In genomic region chr11:76764941-76765340, GRCh38 we compare ENCODE assay signal across 21 cellular contexts. TPM values are rescaled to one million over a fixed set of nuclear protein-coding genes. Genes with fewer than 3 reads are reported as not detected.
A peak's percentile ranks its signal among the peaks of the same experiment; 100 is the strongest.
DNase-seq lines count a peak whose midpoint lies in the region; ATAC-seq, FAIRE-seq and TF ChIP-seq lines count a peak whose summit lies in the region.
"Had no signal": no experiment of that assay in that cellular context is flagged by ENCODE, and none has a peak within 500 bp of the region (broad histone marks: within the 10 kb centered on the region; RNA-seq: fewer than 3 reads in every experiment).

No MANE protein-coding gene starts in this region.

- ATAC-seq in A549 (no peak), T-helper 17 cell (no peak), foreskin keratinocyte (no peak)

- TF ChIP-seq CTCF in A549 (IDR thresholded peaks at IDR 0.05) = no peak
- TF ChIP-seq CTCF in foreskin keratinocyte (conservative IDR thresholded peaks at IDR 0.05) = no peak
- no peak for TF ChIP-seq CTCF in spleen (IDR thresholded peaks at IDR 0.05 in 8 of 11, conservative IDR thresholded peaks at IDR 0.05 in 3 of 11)
- TF ChIP-seq CTCF in Calu3 (IDR thresholded peaks at IDR 0.05; ENCODE audit: unreplicated experiment) = no peak

- DNase-seq in A549 (ENCODE audit: low read depth in 1 of 2, low spot score in 1 of 2) (no peak), T-helper 17 cell (no peak), foreskin keratinocyte (no peak), spleen (peak; percentile 51), Calu3 (no peak), iPS-NIHi11 (ENCODE audit: low spot score) (no peak)
- DNase-seq in activated CD4-positive, alpha-beta memory T cell treated with anti-CD3 and anti-CD28 coated beads, Interleukin-2, amount 10 ng/mL, durations not matched to agents 7 days and 5 days = no peak
- DNase-seq: CD4-positive, CD25-positive, alpha-beta regulatory T cell; GM23248; H9; HFFc6; MM.1S; NCI-H2029 treated with DMSO at 0.1 percent for 48 hours; NCI-H446 treated with DMSO at 0.1 percent for 48 hours; NCI-H526; RPMI8226; SHP77 had no signal

- no peaks in the 10 kb centered on the region for H3K36me3 ChIP-seq in spleen
- H3K36me3 ChIP-seq: BLaER1 had no signal

- H3K27ac ChIP-seq in A549 (peak overlapping the region; percentile 97 to 100), foreskin keratinocyte (peak overlapping the region; percentile 88), spleen (no peak overlapping the region)
- H3K27ac ChIP-seq: BLaER1, GM23248, KMS-11 had no signal

- H3K9me3 ChIP-seq in A549 = no peaks in the 10 kb centered on the region
- H3K9me3 ChIP-seq in T-helper 17 cell (ENCODE audit: control insufficient read depth, low read length, poor library complexity, severe bottlenecking) = no peaks in the 10 kb centered on the region
- no peaks in the 10 kb centered on the region for H3K9me3 ChIP-seq in spleen
- H3K9me3 ChIP-seq: BLaER1 had no signal

- 90% methylated on average over 6 of the region's 6 CpGs for WGBS in A549 (ENCODE audit: missing lambda C conversion rate)
- WGBS in spleen, 5 donors = 88 to 96% (median 94%) methylated on average over 5 to 6 of the region's 6 CpGs

- no TSS peak for BruUV-seq in Calu3 (replicated peaks; lab: Mats Ljungman, UMichigan)

- peak overlapping the region; percentile 95 for H3K4me2 ChIP-seq in A549
- H3K4me2 ChIP-seq: BLaER1, KMS-11 had no signal

- H3K27me3 ChIP-seq in foreskin keratinocyte (no peaks in the 10 kb centered on the region), spleen (replicated peaks in 1 of 7) (no peaks in the 10 kb centered on the region)
- H3K27me3 ChIP-seq: BLaER1 had no signal

- H3K4me3 ChIP-seq in A549 (no peak overlapping the region), spleen (no peak overlapping the region)
- H3K4me3 ChIP-seq: BLaER1, GM23248 had no signal

- no peak for TF ChIP-seq EP300 in A549 (IDR thresholded peaks at IDR 0.05)

- POLR2A ChIA-PET in A549 (lab: Yijun Ruan, JAX) = interaction anchor here (1.5 to 2.2 kb wide), 3 partner anchors 18 to 23 kb away, joined by 5 to 8 read pairs (median 7); partner anchors contain the start of gene TSKU
- POLR2A ChIA-PET in activated CD4-positive, alpha-beta memory T cell treated with anti-CD3 and anti-CD28 coated beads, Interleukin-2, amount 10 ng/mL, durations not matched to agents 7 days and 5 days (lab: Charles Lee) = no interaction called here

- H3K4me1 ChIP-seq in A549 = peaks cover 92% of the 10 kb centered on the region
- H3K4me1 ChIP-seq in foreskin keratinocyte = peaks cover 36% of the 10 kb centered on the region
- H3K4me1 ChIP-seq in spleen = peaks cover 27 to 67% (median 49%) of the 10 kb centered on the region in 6 donors

- H3K9me3 Mint-ChIP-seq in Calu3 (ENCODE audit: low read depth, unreplicated experiment) = no peaks in the 10 kb centered on the region
- H3K9me3 Mint-ChIP-seq in activated CD4-positive, alpha-beta memory T cell treated with anti-CD3 and anti-CD28 coated beads, Interleukin-2, amount 10 ng/mL, durations not matched to agents 7 days and 5 days = no peaks in the 10 kb centered on the region
- H3K9me3 Mint-ChIP-seq: CD4-positive, CD25-positive, alpha-beta regulatory T cell; H9; HFFc6 had no signal

- no peaks in the 10 kb centered on the region for H3K36me3 Mint-ChIP-seq in T-helper 17 cell (ENCODE audit: low read depth)
- peaks cover 4% of the 10 kb centered on the region for H3K36me3 Mint-ChIP-seq in Calu3 (ENCODE audit: insufficient read depth, unreplicated experiment)
- no peaks in the 10 kb centered on the region for H3K36me3 Mint-ChIP-seq in activated CD4-positive, alpha-beta memory T cell treated with anti-CD3 and anti-CD28 coated beads, Interleukin-2, amount 10 ng/mL, durations not matched to agents 7 days and 5 days (ENCODE audit: low read depth)
- H3K36me3 Mint-ChIP-seq: CD4-positive, CD25-positive, alpha-beta regulatory T cell had no signal

- H3K27me3 Mint-ChIP-seq in T-helper 17 cell (peaks cover 12% of the 10 kb centered on the region), Calu3 (ENCODE audit: unreplicated experiment) (no peaks in the 10 kb centered on the region)
- peaks cover 5% of the 10 kb centered on the region for H3K27me3 Mint-ChIP-seq in activated CD4-positive, alpha-beta memory T cell treated with anti-CD3 and anti-CD28 coated beads, Interleukin-2, amount 10 ng/mL, durations not matched to agents 7 days and 5 days

- intact Hi-C loops in spleen (cut with DNase I; ENCODE audit: low total_unique reads) (no loop called here), Calu3 (cut with micrococcal nuclease; ENCODE audit: unreplicated experiment) (no loop called here)

- no peak for FAIRE-seq in A549 (lab: Jason Lieb, UNC)
- FAIRE-seq: D721Med, HTR-8/SVneo had no signal

- H3K4me3 Mint-ChIP-seq in T-helper 17 cell (no peak overlapping the region), Calu3 (ENCODE audit: low read depth, unreplicated experiment) (no peak overlapping the region)
- no peak overlapping the region for H3K4me3 Mint-ChIP-seq in activated CD4-positive, alpha-beta memory T cell treated with anti-CD3 and anti-CD28 coated beads, Interleukin-2, amount 10 ng/mL, durations not matched to agents 7 days and 5 days
- H3K4me3 Mint-ChIP-seq: CD4-positive, CD25-positive, alpha-beta regulatory T cell; H9; HFFc6 had no signal

- H3K4me1 Mint-ChIP-seq in T-helper 17 cell (peaks cover 25% of the 10 kb centered on the region), Calu3 (ENCODE audit: low read depth, unreplicated experiment) (peaks cover 24% of the 10 kb centered on the region)
- peaks cover 30% of the 10 kb centered on the region for H3K4me1 Mint-ChIP-seq in activated CD4-positive, alpha-beta memory T cell treated with anti-CD3 and anti-CD28 coated beads, Interleukin-2, amount 10 ng/mL, durations not matched to agents 7 days and 5 days

- TF ChIP-seq RAD21 in A549 (conservative IDR thresholded peaks at IDR 0.05 in 1 of 2, IDR thresholded peaks at IDR 0.05 in 1 of 2) = no peak

- CTCF ChIA-PET in A549 (lab: Yijun Ruan, JAX) = interaction anchor here (1.0 to 12.9 kb wide), 7 partner anchors 12 to 154 kb away, joined by 3 to 78 read pairs (median 4); no protein-coding TSS in a partner anchor
- CTCF ChIA-PET in Calu3 (lab: Charles Lee) = no interaction called here
- CTCF ChIA-PET in activated CD4-positive, alpha-beta memory T cell treated with anti-CD3 and anti-CD28 coated beads, Interleukin-2, amount 10 ng/mL, durations not matched to agents 7 days and 5 days (lab: Charles Lee) = no interaction called here

- H3K27ac Mint-ChIP-seq in T-helper 17 cell = peak overlapping the region; percentile 89
- H3K27ac Mint-ChIP-seq in Calu3 (ENCODE audit: unreplicated experiment) = no peak overlapping the region
- H3K27ac Mint-ChIP-seq in activated CD4-positive, alpha-beta memory T cell treated with anti-CD3 and anti-CD28 coated beads, Interleukin-2, amount 10 ng/mL, durations not matched to agents 7 days and 5 days = no peak overlapping the region
- H3K27ac Mint-ChIP-seq: CD4-positive, CD25-positive, alpha-beta regulatory T cell; H9 had no signal

- no peak for TF ChIP-seq POLR2A in A549 (IDR thresholded peaks at IDR 0.05; ENCODE audit: low read length)
- no peak for TF ChIP-seq POLR2A in spleen (IDR thresholded peaks at IDR 0.05)

TF ChIP-seq in A549, 52 proteins besides CTCF, POLR2A, EP300 and RAD21:
- no peak for TF ChIP-seq RNF2 (IDR thresholded peaks at IDR 0.05; ENCODE audit: borderline replicate concordance, low read depth)
- TF ChIP-seq RFX5 (IDR thresholded peaks at IDR 0.05) = no peak
- no peak for TF ChIP-seq SMC3 (IDR thresholded peaks at IDR 0.05)
- TF ChIP-seq, protein P1, sequence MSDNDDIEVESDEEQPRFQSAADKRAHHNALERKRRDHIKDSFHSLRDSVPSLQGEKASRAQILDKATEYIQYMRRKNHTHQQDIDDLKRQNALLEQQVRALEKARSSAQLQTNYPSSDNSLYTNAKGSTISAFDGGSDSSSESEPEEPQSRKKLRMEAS (IDR thresholded peaks at IDR 0.05) = 0 out of 2 replicates have a peak, but pooled peaks have one; percentile 2

RNA-seq across cellular contexts. Expression of gene TSKU, which starts 18.2 kb away (rescaled TPM):
- 164 and 188 TPM in 2 replicates for polyA plus RNA-seq in A549 (2011; rRNA removed)
- polyA plus RNA-seq in A549 (2012; cell fraction: cytosol; rRNA removed) = 177 and 263 TPM in 2 replicates
- polyA plus RNA-seq in A549 (2012; cell fraction: nucleus; rRNA removed) = 271 and 323 TPM in 2 replicates
- 145 to 171 TPM (median 164 TPM) in 3 replicates for polyA plus RNA-seq in A549 (2017; fragmentation: RNase III; extraction: RNeasy Plus Mini Kit Qiagen cat#74134 plus additional on column Dnase treatment)
- polyA minus RNA-seq in A549 (2011; rRNA and poly(A)+ RNA removed) = 186 and 192 TPM in 2 replicates
- total RNA-seq in T-helper 17 cell = not detected
- total RNA-seq in foreskin keratinocyte = 41.4 and 43.3 TPM in 2 replicates
- polyA plus RNA-seq in foreskin keratinocyte = 39.5 and 40.8 TPM in 2 replicates
- 10 to 100 TPM in 6 of 7 donors, 1 to 10 TPM in 1; 9.4 to 18.6 (median 13.1) TPM for total RNA-seq in spleen
- 1 to 10 TPM; 1.1 to 5.7 (median 1.8) TPM for polyA plus RNA-seq in spleen
- total RNA-seq in Calu3 (2022) = 49.0 and 56.1 TPM in 2 replicates
- total RNA-seq in activated CD4-positive, alpha-beta memory T cell treated with anti-CD3 and anti-CD28 coated beads, Interleukin-2, amount 10 ng/mL, durations not matched to agents 7 days and 5 days = 1 to 10 TPM in 1 of 2 experiments, under 1 TPM in 1; 0.85 to 1.2 TPM
- total RNA-seq: CD4-positive, CD25-positive, alpha-beta regulatory T cell had no signal
- polyA plus RNA-seq: CD4-positive, CD25-positive, alpha-beta regulatory T cell had no signal

Comparison
In these comparisons a context has a peak if more than half of its experiments do, and no peak if none do; other contexts are left out.
1. H3K27ac ChIP-seq: peak in A549 (2 of 2) and foreskin keratinocyte (single experiment); none in spleen (0 of 8).
2. RNA of gene TSKU, which starts 18.2 kb away (total RNA-seq): 49.0 to 56.1 TPM in Calu3, 41.4 to 43.3 TPM in foreskin keratinocyte and 9.4 to 18.6 TPM in spleen; 0.85 to 1.2 TPM in activated CD4-positive, alpha-beta memory T cell treated with anti-CD3 and anti-CD28 coated beads, Interleukin-2, amount 10 ng/mL, durations not matched to agents 7 days and 5 days and not detected in T-helper 17 cell; every median in the first group is over 4 times any median in the second.